24 cellular contexts compared by ENCODE assay signal in the genomic region with DNA sequence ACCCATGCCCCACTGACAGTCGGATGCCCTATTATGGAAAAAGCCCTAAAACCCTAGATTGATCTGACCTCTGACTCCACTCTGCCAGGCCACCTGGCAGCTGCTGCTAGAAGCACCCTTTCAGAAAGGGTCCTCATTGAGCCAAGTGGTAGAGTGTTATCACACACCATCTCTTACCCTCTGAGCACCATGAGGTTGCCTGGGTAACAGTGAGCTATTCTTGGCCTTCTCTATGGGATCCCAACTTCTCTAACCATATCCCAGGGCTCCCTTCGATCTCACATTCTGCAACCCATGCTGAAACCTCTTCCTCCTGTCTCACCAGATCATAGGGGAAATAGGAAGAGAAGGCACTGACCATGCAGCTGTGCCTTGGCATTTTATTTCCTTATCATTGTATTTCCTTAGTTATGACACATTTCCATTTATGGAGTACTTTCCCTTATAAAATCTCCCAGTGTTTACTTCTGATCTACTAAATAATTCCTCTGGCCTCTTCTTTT. TPM values are rescaled to one million over a fixed set of nuclear protein-coding genes. Genes with fewer than 3 reads are reported as not detected.
"Had no signal": no experiment of that assay in that cellular context is flagged by ENCODE, and none has a peak within 500 bp of the region (broad histone marks: within the 10 kb centered on the region; RNA-seq: fewer than 3 reads in every experiment).

No MANE protein-coding gene starts in this region.

- DNase-seq: activated CD4-positive, alpha-beta T cell treated with anti-CD3 and anti-CD28 coated beads for 4 hours; activated CD4-positive, alpha-beta T cell treated with anti-CD3 and anti-CD28 coated beads, Interleukin-2, amount 50 U/mL, for 48 hours; activated CD4-positive, CD25-positive, alpha-beta regulatory T cell; activated CD8-positive, alpha-beta memory T cell treated with anti-CD3 and anti-CD28 coated beads, Interleukin-2, amount 50 U/mL, for 48 hours; activated naive CD4-positive, alpha-beta T cell treated with Interleukin-2 at 50 U/mL for 16 hours; activated naive CD8-positive, alpha-beta T cell treated with anti-CD3 and anti-CD28 coated beads for 36 hours; activated T-cell treated with anti-CD3 and anti-CD28 coated beads, Interleukin-2, amount 50 U/mL, for 48 hours; cerebellar nuclear complex; hypothalamus; lower lobe of right lung; naive thymus-derived CD4-positive, alpha-beta T cell; ovary; psoas muscle; right cardiac atrium; stimulated activated CD4-positive, alpha-beta T cell treated with anti-CD3 and anti-CD28 coated beads, Interleukin-12 subunit alpha, Interleukin-12 subunit beta, amount 100 ng/mL, for 4 hours; stimulated activated CD4-positive, alpha-beta T cell treated with anti-CD3 and anti-CD28 coated beads, Interleukin-4, amount 100 ng/mL, for 4 hours; stimulated activated naive CD8-positive, alpha-beta T cell treated with anti-CD3 and anti-CD28 coated beads, Interleukin-15, Interleukin-2, amounts not matched to agents 100 U/mL and 50 U/mL, for 24 hours; substantia nigra; T1000; tibial artery had no signal

- H3K36me3 ChIP-seq: breast epithelium, esophagus muscularis mucosa, lower lobe of right lung, ovary, tibial artery had no signal

- H3K4me3 ChIP-seq: breast epithelium, coronary artery, esophagus muscularis mucosa, lower lobe of right lung, ovary, psoas muscle, tibial artery had no signal

- H3K27me3 ChIP-seq: breast epithelium, esophagus muscularis mucosa, ovary, tibial artery had no signal

- H3K27ac ChIP-seq: breast epithelium, coronary artery, esophagus muscularis mucosa, lower lobe of right lung, ovary, psoas muscle, tibial artery had no signal

- H3K9me3 ChIP-seq: breast epithelium, esophagus muscularis mucosa, lower lobe of right lung, ovary, psoas muscle, tibial artery had no signal

RNA-seq across cellular contexts. Expression of a gene that starts 52.7 kb away (rescaled TPM):
- total RNA-seq: activated CD8-positive, alpha-beta memory T cell treated with anti-CD3 and anti-CD28 coated beads for 36 hours had no signal
